1 cellular context compared by ENCODE assay signal in genomic region chr14:105301103-105301914, GRCh38.
TF ChIP-seq lines count a peak whose summit lies in the region.

No MANE protein-coding gene starts in this region.

TF ChIP-seq in HepG2, 621 proteins besides CTCF, POLR2A, EP300 and RAD21 (continued from another document and continues in another):
- TF ChIP-seq THAP9 (CRISPR knock-in tag; IDR thresholded peaks at IDR 0.05; ENCODE audit: borderline replicate concordance) (peak; percentile 53), E2F2 (CRISPR knock-in tag; IDR thresholded peaks at IDR 0.05; ENCODE audit: borderline replicate concordance) (0 out of 2 replicates have a peak, but pooled peaks have one; percentile 55), ZFP36 (IDR thresholded peaks at IDR 0.05; ENCODE audit: borderline replicate concordance, low read depth, low read length, partially characterized antibody) (no peak), GABPA (IDR thresholded peaks at IDR 0.05; ENCODE audit: low read depth, low read length) (no peak), GABPA (CRISPR knock-in tag; IDR thresholded peaks at IDR 0.05; ENCODE audit: low read depth) (peak; percentile 54), SPEN (CRISPR knock-in tag; IDR thresholded peaks at IDR 0.05; ENCODE audit: low read depth) (peak; percentile 39; the same call in 1 of the 2 replicates), ZNF329 (CRISPR knock-in tag; IDR thresholded peaks at IDR 0.05; ENCODE audit: low read depth) (no peak), ZNF224 (CRISPR knock-in tag; IDR thresholded peaks at IDR 0.05) (no peak), HOXA9 (CRISPR knock-in tag; IDR thresholded peaks at IDR 0.05; ENCODE audit: borderline replicate concordance) (no peak), PAWR (CRISPR knock-in tag; IDR thresholded peaks at IDR 0.05; ENCODE audit: borderline replicate concordance) (no peak), ZNF362 (CRISPR knock-in tag; IDR thresholded peaks at IDR 0.05; ENCODE audit: borderline replicate concordance) (no peak), ELF1 (CRISPR knock-in tag; IDR thresholded peaks at IDR 0.05) (no peak), HDAC6 (IDR thresholded peaks at IDR 0.05; ENCODE audit: low read depth, low read length) (no peak), MTF1 (CRISPR knock-in tag; IDR thresholded peaks at IDR 0.05) (no peak), ZNF512 (CRISPR knock-in tag; IDR thresholded peaks at IDR 0.05) (no peak), ZNF121 (CRISPR knock-in tag; IDR thresholded peaks at IDR 0.05) (no peak), BORCS8-MEF2B (CRISPR knock-in tag; IDR thresholded peaks at IDR 0.05) (no peak), THRA (CRISPR knock-in tag; IDR thresholded peaks at IDR 0.05; ENCODE audit: borderline replicate concordance) (no peak), MYC (CRISPR knock-in tag; IDR thresholded peaks at IDR 0.05; ENCODE audit: borderline replicate concordance) (no peak; the same call in 1 of the 2 replicates), TFAP4 (IDR thresholded peaks at IDR 0.05; ENCODE audit: borderline replicate concordance, low read depth) (peak; percentile 17; the same call in 1 of the 2 replicates), ZNF570 (CRISPR knock-in tag; IDR thresholded peaks at IDR 0.05; ENCODE audit: borderline replicate concordance) (no peak), ZNF3 (CRISPR knock-in tag; IDR thresholded peaks at IDR 0.05) (no peak), ZC3H4 (CRISPR knock-in tag; IDR thresholded peaks at IDR 0.05; ENCODE audit: borderline replicate concordance) (no peak), GZF1 (CRISPR knock-in tag; IDR thresholded peaks at IDR 0.05) (no peak), DNMT1 (CRISPR knock-in tag; IDR thresholded peaks at IDR 0.05) (peak; percentile 54; the same call in 1 of the 2 replicates), ZBTB49 (CRISPR knock-in tag; IDR thresholded peaks at IDR 0.05; ENCODE audit: borderline replicate concordance) (no peak), RNF2 (conservative IDR thresholded peaks at IDR 0.05; ENCODE audit: low read depth) (no peak; the same call in 1 of the 2 replicates), ZNF432 (CRISPR knock-in tag; IDR thresholded peaks at IDR 0.05; ENCODE audit: borderline replicate concordance) (no peak), GPN1 (CRISPR knock-in tag; IDR thresholded peaks at IDR 0.05; ENCODE audit: borderline replicate concordance) (no peak), REST (IDR thresholded peaks at IDR 0.05; ENCODE audit: borderline replicate concordance in 1 of 2, low read depth in 1 of 2, low read length in 2 of 2) (no peak), SMAD9 (CRISPR knock-in tag; IDR thresholded peaks at IDR 0.05) (no peak), REPIN1 (CRISPR knock-in tag; IDR thresholded peaks at IDR 0.05; ENCODE audit: borderline replicate concordance, low read depth) (no peak), ZEB1 (IDR thresholded peaks at IDR 0.05; ENCODE audit: insufficient replicate concordance, low read depth) (peak; percentile 31), TGIF2 (CRISPR knock-in tag; IDR thresholded peaks at IDR 0.05) (no peak), HNRNPLL (IDR thresholded peaks at IDR 0.05; ENCODE audit: low read depth, low read length, poor library complexity, severe bottlenecking) (peak; percentile 47), ZNF776 (CRISPR knock-in tag; IDR thresholded peaks at IDR 0.05) (no peak), HNF1A (IDR thresholded peaks at IDR 0.05; ENCODE audit: low read depth) (no peak), HNF1A (CRISPR knock-in tag; IDR thresholded peaks at IDR 0.05; ENCODE audit: borderline replicate concordance) (no peak), ZNF101 (CRISPR knock-in tag; IDR thresholded peaks at IDR 0.05; ENCODE audit: borderline replicate concordance, low read depth) (no peak), MATR3 (CRISPR knock-in tag; IDR thresholded peaks at IDR 0.05) (no peak), XRCC5 (optimal IDR thresholded peaks at IDR 0.05; ENCODE audit: low read length) (no peak), ZSCAN30 (CRISPR knock-in tag; IDR thresholded peaks at IDR 0.05) (no peak), SIN3B (IDR thresholded peaks at IDR 0.05; ENCODE audit: low read length) (no peak), ZNF33B (CRISPR knock-in tag; IDR thresholded peaks at IDR 0.05) (no peak), DPF2 (CRISPR knock-in tag; IDR thresholded peaks at IDR 0.05; ENCODE audit: borderline replicate concordance, low read depth) (no peak), SOX5 (CRISPR knock-in tag; IDR thresholded peaks at IDR 0.05; ENCODE audit: borderline replicate concordance) (peak; percentile 24; the same call in 1 of the 2 replicates)
